Comparison of ENCODE assay signal across 8 cellular contexts in the genomic region with DNA sequence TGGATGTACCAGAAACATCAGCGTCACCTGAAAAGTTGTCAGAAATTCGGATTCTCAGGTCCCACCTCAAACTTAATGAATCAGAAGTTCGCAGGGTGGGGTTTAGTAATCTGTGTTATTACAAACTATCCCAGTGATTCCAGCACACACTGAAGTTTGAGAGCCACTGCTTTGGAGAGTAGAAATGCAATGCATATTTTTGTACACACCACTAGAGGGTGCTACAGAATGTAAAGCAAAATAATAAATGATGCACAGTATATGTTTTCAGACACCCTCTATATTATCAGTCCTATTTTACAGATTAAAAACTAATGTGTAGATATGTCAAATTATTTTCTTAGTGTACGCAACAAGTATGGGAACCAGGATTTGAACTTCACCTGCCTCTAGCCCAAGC. TPM values are rescaled to one million over a fixed set of nuclear protein-coding genes. Genes with fewer than 3 reads are reported as not detected.
A peak's percentile ranks its signal among the peaks of the same experiment; 100 is the strongest.
DNase-seq lines count a peak whose midpoint lies in the region; ATAC-seq and TF ChIP-seq lines count a peak whose summit lies in the region.

No MANE protein-coding gene starts in this region.

- POLR2A ChIA-PET in Caco-2 (lab: Charles Lee) = no interaction called here
- POLR2A ChIA-PET in Panc1 (lab: Charles Lee) = no interaction called here

- H3K9me3 Mint-ChIP-seq in Caco-2 (ENCODE audit: unreplicated experiment) = no peaks in the 10 kb centered on the region

- ATAC-seq in Panc1 (no peak), HG03108 (IDR thresholded peaks at IDR 0.05; ENCODE audit: unreplicated experiment) (no peak)
- no peak for ATAC-seq in activated CD4-positive, CD25-positive, alpha-beta regulatory T cell treated with anti-CD3 and anti-CD28 coated beads, Interleukin-2, amount 50 U/mL, for 24 hours

- no peak for DNase-seq in Caco-2
- DNase-seq in HT1080 (ENCODE audit: low read depth) = peak; percentile 19
- no peak for DNase-seq in Panc1 (ENCODE audit: low read depth, low spot score)
- DNase-seq in esophagus squamous epithelium (lab: John Stamatoyannopoulos, UW) = no peak
- DNase-seq in putamen (ENCODE audit: low spot score) = peak; percentile 44
- DNase-seq in occipital lobe (lab: John Stamatoyannopoulos, UW) = no peak

- TF ChIP-seq CTCF in Caco-2 (IDR thresholded peaks at IDR 0.05; ENCODE audit: insufficient read depth in 1 of 2, low read depth in 1 of 2, low read length in 1 of 2, severe bottlenecking in 1 of 2, unreplicated experiment in 1 of 2) (peak; percentile 42 to 45), Panc1 (IDR thresholded peaks at IDR 0.05) (peak; percentile 78), esophagus squamous epithelium (IDR thresholded peaks at IDR 0.05) (peak; percentile 50 to 64 (median 60))

- TF ChIP-seq POLR2A in esophagus squamous epithelium (IDR thresholded peaks at IDR 0.05) = no peak

- CTCF ChIA-PET in Caco-2 (lab: Charles Lee) (no interaction called here), Panc1 (lab: Charles Lee) (no interaction called here)

- H3K4me1 ChIP-seq in Caco-2 (no peaks in the 10 kb centered on the region), Panc1 (ENCODE audit: control insufficient read depth, insufficient read depth, low read length) (peaks cover 19% of the 10 kb centered on the region), esophagus squamous epithelium (peaks cover 0 to 17% (median 0%) of the 10 kb centered on the region in 3 donors)

- in situ Hi-C loops in Panc1 (cut with HindIII; ENCODE audit: low pct_unique_long_range_greater_than_20kb, low sequenced_read_pairs) = no loop called here

- H3K27ac ChIP-seq in Panc1 (ENCODE audit: low read length) (peak overlapping the region; percentile 99), esophagus squamous epithelium (peak overlapping the region in 3 of 4 donors; percentile 89 to 95 (median 94))

- BruUV-seq in Caco-2 (replicated peaks; lab: Mats Ljungman, UMichigan) (no TSS peak), Panc1 (replicated peaks; lab: Mats Ljungman, UMichigan) (no TSS peak)

- H3K27me3 ChIP-seq in Caco-2 (replicated peaks; ENCODE audit: control insufficient read depth, insufficient read depth, low read length) (no peaks in the 10 kb centered on the region), Panc1 (ENCODE audit: control insufficient read depth, insufficient read depth, low read length) (no peaks in the 10 kb centered on the region), esophagus squamous epithelium (no peaks in the 10 kb centered on the region)

- intact Hi-C loops in Caco-2 (cut with micrococcal nuclease; ENCODE audit: unreplicated experiment) = loop anchor here (1.0 to 5.0 kb wide), 3 partner anchors 128 to 228 kb away; a partner anchor contains a TSS
- intact Hi-C loops in Panc1 (cut with micrococcal nuclease; ENCODE audit: unreplicated experiment) = loop anchor here (1.0 to 5.0 kb wide), 3 partner anchors 83 to 157 kb away; no protein-coding TSS in a partner anchor
- intact Hi-C loops in esophagus squamous epithelium (cut with DNase I) = no loop called here

- H3K36me3 ChIP-seq in Caco-2 (ENCODE audit: control insufficient read depth, insufficient read depth, low read length) (no peaks in the 10 kb centered on the region), Panc1 (ENCODE audit: control insufficient read depth, insufficient read depth, low read length) (peaks cover 13% of the 10 kb centered on the region), esophagus squamous epithelium (peaks cover 0 to 11% (median 0%) of the 10 kb centered on the region in 3 donors)

- no peaks in the 10 kb centered on the region for H3K27me3 Mint-ChIP-seq in Caco-2 (ENCODE audit: insufficient read depth, unreplicated experiment)

- H3K4me3 ChIP-seq in Caco-2 (ENCODE audit: low read depth, low read length) (no peak overlapping the region), Panc1 (ENCODE audit: low read depth in 2 of 2, low read length in 2 of 2) (no peak overlapping the region), esophagus squamous epithelium (no peak overlapping the region)

- H3K4me3 Mint-ChIP-seq in Caco-2 (ENCODE audit: unreplicated experiment) = no peak overlapping the region

- H3K9me3 ChIP-seq in Caco-2 (no peaks in the 10 kb centered on the region), Panc1 (ENCODE audit: control insufficient read depth, insufficient read depth, low read depth, low read length) (no peaks in the 10 kb centered on the region), esophagus squamous epithelium (no peaks in the 10 kb centered on the region)

- 31 to 34% methylated on average over 4 of the region's 4 CpGs for WGBS in esophagus squamous epithelium, 2 donors

- H3K27ac Mint-ChIP-seq in Caco-2 (ENCODE audit: unreplicated experiment) = no peak overlapping the region

- H3K36me3 Mint-ChIP-seq in Caco-2 (ENCODE audit: insufficient read depth, unreplicated experiment) = peaks cover 11% of the 10 kb centered on the region

- no peaks in the 10 kb centered on the region for H3K4me1 Mint-ChIP-seq in Caco-2 (ENCODE audit: low read depth, unreplicated experiment)

RNA-seq across cellular contexts. Expression of a gene that starts 2.5 kb away (rescaled TPM):
- total RNA-seq in Caco-2 (2022) = 314 and 322 TPM in 2 replicates
- total RNA-seq in HT1080 (2014; rRNA removed; shearing (Covaris generic)) = 397 and 471 TPM in 2 replicates
- polyA plus RNA-seq in HT1080 (2015; cell fraction: cytosol; rRNA removed) = 455 and 600 TPM in 2 replicates
- polyA plus RNA-seq in HT1080 (2015; cell fraction: nucleus; rRNA removed) = 722 and 851 TPM in 2 replicates
- total RNA-seq in Panc1 (2021; ENCODE audit: unreplicated experiment) = 500 TPM
- 210 TPM for polyA plus RNA-seq in Panc1 (2012; ENCODE audit: insufficient read length)
- total RNA-seq in esophagus squamous epithelium = 100 to 1,000 TPM; 189 to 240 (median 235) TPM
- total RNA-seq in occipital lobe = 345 TPM

RNA-seq across cellular contexts. Expression of a gene that starts 21.8 kb away (rescaled TPM):
- total RNA-seq in Caco-2 (2022) (not detected in 2 replicates), Panc1 (2021; ENCODE audit: unreplicated experiment) (not detected), esophagus squamous epithelium (not detected), occipital lobe (not detected)
- not detected in 2 replicates for total RNA-seq in HT1080 (2014; rRNA removed; shearing (Covaris generic))
- not detected in 2 replicates for polyA plus RNA-seq in HT1080 (2015; cell fraction: cytosol; rRNA removed)
- not detected in 2 replicates for polyA plus RNA-seq in HT1080 (2015; cell fraction: nucleus; rRNA removed)
- not detected for polyA plus RNA-seq in Panc1 (2012; ENCODE audit: insufficient read length)

Comparison
In these comparisons a context has a peak if more than half of its experiments do, and no peak if none do; other contexts are left out.
1. DNase-seq: peak in HT1080 (single experiment) and putamen (single experiment); none in Caco-2 (0 of 2), Panc1 (single experiment), esophagus squamous epithelium (single experiment) and occipital lobe (single experiment).
2. Peak in every context shown above with its lines, with median percentiles within 50 percentile points of each other: CTCF ChIP-seq.